27 cellular contexts compared by ENCODE assay signal in the genomic region with DNA sequence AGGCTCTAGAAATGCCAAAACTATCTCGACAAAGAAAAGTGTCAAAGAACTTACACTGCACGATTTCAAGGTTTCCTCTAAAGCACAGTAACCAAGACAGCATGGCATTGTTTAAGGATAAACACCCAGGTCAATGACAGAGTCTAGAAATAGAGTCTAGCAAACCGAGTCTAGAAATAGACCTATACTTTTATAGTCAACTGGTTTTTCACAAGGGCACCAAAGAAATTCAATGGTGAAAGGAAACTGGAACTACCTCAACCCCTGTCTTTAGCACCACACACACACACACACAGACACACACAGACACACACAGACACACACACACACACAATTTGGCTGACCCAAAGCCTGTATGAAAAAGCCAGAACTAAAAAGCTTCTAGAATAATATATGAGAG.
"Had no signal": no experiment of that assay in that cellular context is flagged by ENCODE, and none has a peak within 500 bp of the region (broad histone marks: within the 10 kb centered on the region; RNA-seq: fewer than 3 reads in every experiment).

No MANE protein-coding gene starts in this region.

- H3K36me3 ChIP-seq: colonic mucosa, gastrocnemius medialis, ovary, right lobe of liver, suprapubic skin, transverse colon, upper lobe of right lung, vagina had no signal

- H3K27ac ChIP-seq: colonic mucosa, epithelial cell of prostate, gastrocnemius medialis, ovary, right lobe of liver, suprapubic skin, transverse colon, upper lobe of right lung, vagina had no signal

- H3K4me3 ChIP-seq: colonic mucosa, gastrocnemius medialis, ovary, right lobe of liver, smooth muscle cell, suprapubic skin, transverse colon, upper lobe of right lung, vagina had no signal

- ATAC-seq: esophagus mucosa; gastrocnemius medialis; natural killer cell; right lobe of liver; stimulated activated naive CD8-positive, alpha-beta T cell treated with anti-CD3 and anti-CD28 coated beads, Interleukin-15, amount 100 ng/mL, for 72 hours; upper lobe of right lung had no signal

- DNase-seq: colonic mucosa; effector CD8-positive, alpha-beta T cell; endodermal cell; foreskin fibroblast; gastrocnemius medialis; head of caudate nucleus; hippocampal formation; mesenchymal stem cell; natural killer cell; occipital lobe; ovary; retina; right lobe of liver; stimulated activated CD4-positive, alpha-beta T cell treated with anti-CD3 and anti-CD28 coated beads, Interleukin-12 subunit alpha, Interleukin-12 subunit beta, amount 100 ng/mL, for 4 hours; stimulated activated CD4-positive, alpha-beta T cell treated with anti-CD3 and anti-CD28 coated beads, Interleukin-1b, Interleukin-23, amount 100 ng/mL, for 48 hours; stimulated activated CD4-positive, alpha-beta T cell treated with anti-CD3 and anti-CD28 coated beads, Interleukin-4, amount 100 ng/mL, for 1 hour; stimulated activated CD8-positive, alpha-beta memory T cell treated with anti-CD3 and anti-CD28 coated beads, Interleukin-4, amount 100 ng/mL, for 48 hours; stimulated activated naive CD4-positive, alpha-beta T cell; stimulated activated naive CD8-positive, alpha-beta T cell treated with anti-CD3 and anti-CD28 coated beads, Interleukin-15, amount 100 ng/mL, for 72 hours; transverse colon; upper lobe of right lung had no signal

- H3K9me3 ChIP-seq: colonic mucosa, gastrocnemius medialis, ovary, right lobe of liver, suprapubic skin, transverse colon, upper lobe of right lung, vagina had no signal

- H3K4me2 ChIP-seq: smooth muscle cell had no signal

- FAIRE-seq: islet of Langerhans had no signal

- H3K4me1 ChIP-seq: colonic mucosa, gastrocnemius medialis, suprapubic skin, transverse colon, upper lobe of right lung, vagina had no signal

- H3K27me3 ChIP-seq: colonic mucosa, gastrocnemius medialis, ovary, right lobe of liver, suprapubic skin, transverse colon, upper lobe of right lung, vagina had no signal
